Comparison of ENCODE assay signal across 1 cellular context in the genomic region with DNA sequence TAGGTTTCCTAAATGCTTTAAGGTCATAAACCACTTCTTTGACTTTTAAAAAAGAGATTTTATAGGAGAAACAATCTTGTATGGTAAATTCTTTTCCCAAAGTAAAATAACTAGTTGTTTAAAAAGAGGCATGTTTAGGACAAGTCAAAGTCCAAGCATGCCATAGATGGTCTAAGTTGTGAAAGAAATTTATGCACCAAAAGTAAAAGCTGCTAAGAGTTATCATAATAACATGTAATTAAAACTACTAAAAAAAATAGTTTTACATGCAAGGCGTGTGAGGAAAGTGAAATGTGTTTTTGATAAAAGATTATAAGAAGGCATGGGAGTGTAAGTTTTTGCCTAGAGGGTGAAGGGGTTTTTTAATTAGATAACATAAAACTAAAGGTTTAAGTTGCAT.
TF ChIP-seq lines count a peak whose summit lies in the region.

No MANE protein-coding gene starts in this region.

TF ChIP-seq in GM23338, 12 proteins besides CTCF, POLR2A, EP300 and RAD21 (continued from another document):
- TF ChIP-seq, protein P1, sequence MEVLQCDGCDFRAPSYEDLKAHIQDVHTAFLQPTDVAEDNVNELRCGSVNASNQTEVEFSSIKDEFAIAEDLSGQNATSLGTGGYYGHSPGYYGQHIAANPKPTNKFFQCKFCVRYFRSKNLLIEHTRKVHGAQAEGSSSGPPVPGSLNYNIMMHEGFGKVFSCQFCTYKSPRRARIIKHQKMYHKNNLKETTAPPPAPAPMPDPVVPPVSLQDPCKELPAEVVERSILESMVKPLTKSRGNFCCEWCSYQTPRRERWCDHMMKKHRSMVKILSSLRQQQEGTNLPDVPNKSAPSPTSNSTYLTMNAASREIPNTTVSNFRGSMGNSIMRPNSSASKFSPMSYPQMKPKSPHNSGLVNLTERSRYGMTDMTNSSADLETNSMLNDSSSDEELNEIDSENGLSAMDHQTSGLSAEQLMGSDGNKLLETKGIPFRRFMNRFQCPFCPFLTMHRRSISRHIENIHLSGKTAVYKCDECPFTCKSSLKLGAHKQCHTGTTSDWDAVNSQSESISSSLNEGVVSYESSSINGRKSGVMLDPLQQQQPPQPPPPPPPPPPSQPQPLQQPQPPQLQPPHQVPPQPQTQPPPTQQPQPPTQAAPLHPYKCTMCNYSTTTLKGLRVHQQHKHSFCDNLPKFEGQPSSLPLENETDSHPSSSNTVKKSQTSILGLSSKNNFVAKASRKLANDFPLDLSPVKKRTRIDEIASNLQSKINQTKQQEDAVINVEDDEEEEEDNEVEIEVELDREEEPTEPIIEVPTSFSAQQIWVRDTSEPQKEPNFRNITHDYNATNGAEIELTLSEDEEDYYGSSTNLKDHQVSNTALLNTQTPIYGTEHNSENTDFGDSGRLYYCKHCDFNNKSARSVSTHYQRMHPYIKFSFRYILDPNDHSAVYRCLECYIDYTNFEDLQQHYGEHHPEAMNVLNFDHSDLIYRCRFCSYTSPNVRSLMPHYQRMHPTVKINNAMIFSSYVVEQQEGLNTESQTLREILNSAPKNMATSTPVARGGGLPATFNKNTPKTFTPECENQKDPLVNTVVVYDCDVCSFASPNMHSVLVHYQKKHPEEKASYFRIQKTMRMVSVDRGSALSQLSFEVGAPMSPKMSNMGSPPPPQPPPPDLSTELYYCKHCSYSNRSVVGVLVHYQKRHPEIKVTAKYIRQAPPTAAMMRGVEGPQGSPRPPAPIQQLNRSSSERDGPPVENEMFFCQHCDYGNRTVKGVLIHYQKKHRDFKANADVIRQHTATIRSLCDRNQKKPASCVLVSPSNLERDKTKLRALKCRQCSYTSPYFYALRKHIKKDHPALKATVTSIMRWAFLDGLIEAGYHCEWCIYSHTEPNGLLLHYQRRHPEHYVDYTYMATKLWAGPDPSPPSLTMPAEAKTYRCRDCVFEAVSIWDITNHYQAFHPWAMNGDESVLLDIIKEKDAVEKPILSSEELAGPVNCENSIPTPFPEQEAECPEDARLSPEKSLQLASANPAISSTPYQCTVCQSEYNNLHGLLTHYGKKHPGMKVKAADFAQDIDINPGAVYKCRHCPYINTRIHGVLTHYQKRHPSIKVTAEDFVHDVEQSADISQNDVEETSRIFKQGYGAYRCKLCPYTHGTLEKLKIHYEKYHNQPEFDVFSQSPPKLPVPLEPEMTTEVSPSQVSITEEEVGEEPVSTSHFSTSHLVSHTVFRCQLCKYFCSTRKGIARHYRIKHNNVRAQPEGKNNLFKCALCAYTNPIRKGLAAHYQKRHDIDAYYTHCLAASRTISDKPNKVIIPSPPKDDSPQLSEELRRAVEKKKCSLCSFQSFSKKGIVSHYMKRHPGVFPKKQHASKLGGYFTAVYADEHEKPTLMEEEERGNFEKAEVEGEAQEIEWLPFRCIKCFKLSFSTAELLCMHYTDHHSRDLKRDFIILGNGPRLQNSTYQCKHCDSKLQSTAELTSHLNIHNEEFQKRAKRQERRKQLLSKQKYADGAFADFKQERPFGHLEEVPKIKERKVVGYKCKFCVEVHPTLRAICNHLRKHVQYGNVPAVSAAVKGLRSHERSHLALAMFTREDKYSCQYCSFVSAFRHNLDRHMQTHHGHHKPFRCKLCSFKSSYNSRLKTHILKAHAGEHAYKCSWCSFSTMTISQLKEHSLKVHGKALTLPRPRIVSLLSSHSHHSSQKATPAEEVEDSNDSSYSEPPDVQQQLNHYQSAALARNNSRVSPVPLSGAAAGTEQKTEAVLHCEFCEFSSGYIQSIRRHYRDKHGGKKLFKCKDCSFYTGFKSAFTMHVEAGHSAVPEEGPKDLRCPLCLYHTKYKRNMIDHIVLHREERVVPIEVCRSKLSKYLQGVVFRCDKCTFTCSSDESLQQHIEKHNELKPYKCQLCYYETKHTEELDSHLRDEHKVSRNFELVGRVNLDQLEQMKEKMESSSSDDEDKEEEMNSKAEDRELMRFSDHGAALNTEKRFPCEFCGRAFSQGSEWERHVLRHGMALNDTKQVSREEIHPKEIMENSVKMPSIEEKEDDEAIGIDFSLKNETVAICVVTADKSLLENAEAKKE (CRISPR knock-in tag; IDR thresholded peaks at IDR 0.05): no peak
- TF ChIP-seq JUNB (IDR thresholded peaks at IDR 0.05; ENCODE audit: unreplicated experiment): no peak
- TF ChIP-seq NANOG (IDR thresholded peaks at IDR 0.05; ENCODE audit: borderline replicate concordance): no peak
- TF ChIP-seq EZH2 (IDR thresholded peaks at IDR 0.05; ENCODE audit: low read depth, unreplicated experiment): no peak
- no peak for TF ChIP-seq EZH2phosphoT487 (IDR thresholded peaks at IDR 0.05; ENCODE audit: unreplicated experiment)
